In genomic region chr5:149471406-149472183, GRCh38 we compare ENCODE assay signal across 11 cellular contexts.
DNase-seq lines count a peak whose midpoint lies in the region; ATAC-seq and TF ChIP-seq lines count a peak whose summit lies in the region.
"Had no signal": no experiment of that assay in that cellular context is flagged by ENCODE, and none has a peak within 500 bp of the region (broad histone marks: within the 10 kb centered on the region; RNA-seq: fewer than 3 reads in every experiment).

No MANE protein-coding gene starts in this region.

- H3K27ac ChIP-seq in skin epidermis, result peak overlapping the region in 17 of 21 experiments; percentile 7 to 76 (median 65)

- H3K4me3 ChIP-seq in cardiac fibroblast (replicated peaks in 1 of 2; ENCODE audit: low read depth in 2 of 2, low read length in 2 of 2) (no peak overlapping the region), skin epidermis (no peak overlapping the region)

- no peak for TF ChIP-seq POLR2A in GM18505 (IDR thresholded peaks at IDR 0.05; ENCODE audit: borderline replicate concordance, extremely low read depth, insufficient read depth, insufficient read length)

- no peak for TF ChIP-seq CTCF in cardiac fibroblast (IDR thresholded peaks at IDR 0.05; ENCODE audit: low read depth, low read length)

- peak; percentile 50 for DNase-seq in HT1080 (ENCODE audit: low read depth)
- DNase-seq in cardiac fibroblast (ENCODE audit: low read depth in 2 of 2), result peak; percentile 67 to 76
- DNase-seq in kidney glomerular epithelial cell (lab: John Stamatoyannopoulos, UW), result peak; percentile 56
- DNase-seq: activated CD8-positive, alpha-beta memory T cell treated with anti-CD3 and anti-CD28 coated beads for 24 hours; NCI-H2171; nucleus accumbens had no signal

- ATAC-seq in GM18858 (IDR thresholded peaks at IDR 0.05; ENCODE audit: unreplicated experiment) (no peak), HG02798 (IDR thresholded peaks at IDR 0.05; ENCODE audit: poor library complexity, unreplicated experiment) (no peak), GM18498 (IDR thresholded peaks at IDR 0.05; ENCODE audit: unreplicated experiment) (no peak), GM18505 (IDR thresholded peaks at IDR 0.05; ENCODE audit: unreplicated experiment) (no peak)
